Comparison of ENCODE assay signal across 10 cellular contexts in genomic region chr10:93461807-93462178, GRCh38. TPM values are rescaled to one million over a fixed set of nuclear protein-coding genes. Genes with fewer than 3 reads are reported as not detected.
DNase-seq lines count a peak whose midpoint lies in the region; ATAC-seq and TF ChIP-seq lines count a peak whose summit lies in the region.
"Had no signal": no experiment of that assay in that cellular context is flagged by ENCODE, and none has a peak within 500 bp of the region (broad histone marks: within the 10 kb centered on the region; RNA-seq: fewer than 3 reads in every experiment).

No MANE protein-coding gene starts in this region.

- H3K79me2 ChIP-seq in mesendoderm (ENCODE audit: control insufficient read depth, insufficient read depth, low read length), result no peaks in the 10 kb centered on the region

- no peak for ATAC-seq in GM19395 (IDR thresholded peaks at IDR 0.05; ENCODE audit: unreplicated experiment)

- no peak overlapping the region for H3K23ac ChIP-seq in mesendoderm (ENCODE audit: low read length)

- H4K20me1 ChIP-seq in BLaER1 treated with 17β-estradiol and CSF1 and Interleukin-3, amounts not matched to agents 10 nM and 100 nM, result no peaks in the 10 kb centered on the region

- DNase-seq in NCI-H1092 (lab: John Stamatoyannopoulos, UW) (peak; percentile 52), astrocyte of the spinal cord (ENCODE audit: low read depth, low spot score) (peak; percentile 72), mesendoderm (no peak)
- no peak for DNase-seq in activated T-helper 1 cell treated with anti-CD3 and anti-CD28 coated beads, Interleukin-12 subunit alpha, Interleukin-12 subunit beta, Interleukin-2, Interleukin-4 antibody, amounts not matched to agents 30 ng/mL and 10 ng/mL and 1 ng/mL, durations not matched to agents 14 hours and 24 hours and 36 hours (ENCODE audit: low spot score)
- DNase-seq in stimulated activated CD4-positive, alpha-beta T cell treated with anti-CD3 and anti-CD28 coated beads, Interleukin-4, amount 100 ng/mL, for 1 hour, result no peak
- DNase-seq: nephron progenitor cell had no signal

- no CpG with 5 or more reads among the region's 1 CpG for WGBS in mesodermal cell (ENCODE audit: insufficient coverage in 2 of 2), 2 experiments
- WGBS in mesendoderm (ENCODE audit: extremely low coverage, insufficient coverage, low lambda C conversion rate), result no CpG with 5 or more reads among the region's 1 CpG

- no peak overlapping the region for H3K27ac Mint-ChIP-seq in activated T-helper 1 cell treated with anti-CD3 and anti-CD28 coated beads, Interleukin-12 subunit alpha, Interleukin-12 subunit beta, Interleukin-2, Interleukin-4 antibody, amounts not matched to agents 30 ng/mL and 10 ng/mL and 1 ng/mL, durations not matched to agents 14 hours and 24 hours and 36 hours
- H3K27ac Mint-ChIP-seq: activated naive CD8-positive, alpha-beta T cell had no signal

- no peak for TF ChIP-seq CTCF in astrocyte of the spinal cord (IDR thresholded peaks at IDR 0.05; ENCODE audit: low read depth, low read length)

- no peaks in the 10 kb centered on the region for H3K27me3 ChIP-seq in BLaER1 treated with 17β-estradiol and CSF1 and Interleukin-3, amounts not matched to agents 10 nM and 100 nM
- no peaks in the 10 kb centered on the region for H3K27me3 ChIP-seq in mesendoderm (ENCODE audit: insufficient read depth, low read length, poor library complexity)

- H3K4me3 ChIP-seq in BLaER1 treated with 17β-estradiol and CSF1 and Interleukin-3, amounts not matched to agents 10 nM and 100 nM, result no peak overlapping the region
- no peak overlapping the region for H3K4me3 ChIP-seq in astrocyte of the spinal cord (ENCODE audit: low read depth, low read length)
- H3K4me3 ChIP-seq in mesodermal cell (ENCODE audit: extremely low read depth, insufficient read depth, low read length, poor library complexity, severe bottlenecking), result no peak overlapping the region
- H3K4me3 ChIP-seq in mesendoderm (ENCODE audit: low read length), result no peak overlapping the region

- H2BK5ac ChIP-seq in mesendoderm (ENCODE audit: low read length), result no peak overlapping the region

- peak overlapping the region; percentile 4 to 80 (median 67); a peak in 20 of 22 replicates for H3K4me2 ChIP-seq in BLaER1 treated with 17β-estradiol and CSF1 and Interleukin-3, amounts not matched to agents 10 nM and 100 nM
- no peak overlapping the region for H3K4me2 ChIP-seq in mesendoderm (ENCODE audit: low read length)

- no peaks in the 10 kb centered on the region for H3K9me3 ChIP-seq in BLaER1 treated with 17β-estradiol and CSF1 and Interleukin-3, amounts not matched to agents 10 nM and 100 nM (replicated peaks in 1 of 11)
- no peaks in the 10 kb centered on the region for H3K9me3 ChIP-seq in mesodermal cell (ENCODE audit: control insufficient read depth, low read length)

- no peak overlapping the region for H4K8ac ChIP-seq in mesendoderm (ENCODE audit: low read depth, low read length)

- no peak overlapping the region for H3K4me3 Mint-ChIP-seq in activated T-helper 1 cell treated with anti-CD3 and anti-CD28 coated beads, Interleukin-12 subunit alpha, Interleukin-12 subunit beta, Interleukin-2, Interleukin-4 antibody, amounts not matched to agents 30 ng/mL and 10 ng/mL and 1 ng/mL, durations not matched to agents 14 hours and 24 hours and 36 hours
- H3K4me3 Mint-ChIP-seq: activated naive CD8-positive, alpha-beta T cell; nephron progenitor cell had no signal

- no peaks in the 10 kb centered on the region for H3K79me1 ChIP-seq in mesendoderm (ENCODE audit: low read length)

- H2BK120ac ChIP-seq in mesendoderm (ENCODE audit: low read depth, low read length), result no peak overlapping the region

- peak overlapping the region in 9 of 11 experiments; percentile 9 to 67 (median 57); a peak in 16 of 22 replicates for H3K27ac ChIP-seq in BLaER1 treated with 17β-estradiol and CSF1 and Interleukin-3, amounts not matched to agents 10 nM and 100 nM
- H3K27ac ChIP-seq in mesodermal cell (ENCODE audit: low read depth, low read length, severe bottlenecking) (peak overlapping the region; percentile 39), mesendoderm (ENCODE audit: low read depth, low read length) (no peak overlapping the region)

- no peak overlapping the region for H3K18ac ChIP-seq in mesendoderm (ENCODE audit: low read length)

- intact Hi-C loops in activated T-helper 1 cell treated with anti-CD3 and anti-CD28 coated beads, Interleukin-12 subunit alpha, Interleukin-12 subunit beta, Interleukin-2, Interleukin-4 antibody, amounts not matched to agents 30 ng/mL and 10 ng/mL and 1 ng/mL, durations not matched to agents 14 hours and 24 hours and 36 hours (cut with micrococcal nuclease), result no loop called here

- H3K27me3 Mint-ChIP-seq in activated T-helper 1 cell treated with anti-CD3 and anti-CD28 coated beads, Interleukin-12 subunit alpha, Interleukin-12 subunit beta, Interleukin-2, Interleukin-4 antibody, amounts not matched to agents 30 ng/mL and 10 ng/mL and 1 ng/mL, durations not matched to agents 14 hours and 24 hours and 36 hours (ENCODE audit: insufficient read depth), result no peaks in the 10 kb centered on the region
- H3K27me3 Mint-ChIP-seq: activated naive CD8-positive, alpha-beta T cell had no signal

- H4K5ac ChIP-seq in mesendoderm (ENCODE audit: low read length), result no peak overlapping the region

- no peak overlapping the region for H3K4ac ChIP-seq in mesendoderm (ENCODE audit: low read depth, low read length)

- peaks cover 19 to 74% (median 45%) of the 10 kb centered on the region in 10 experiments for H3K4me1 ChIP-seq in BLaER1 treated with 17β-estradiol and CSF1 and Interleukin-3, amounts not matched to agents 10 nM and 100 nM
- peaks cover 57% of the 10 kb centered on the region for H3K4me1 ChIP-seq in mesodermal cell (ENCODE audit: control insufficient read depth, insufficient read depth, low read length, poor library complexity, severe bottlenecking)
- peaks cover 6% of the 10 kb centered on the region for H3K4me1 ChIP-seq in mesendoderm (ENCODE audit: control insufficient read depth, low read depth, low read length)

- H2AK5ac ChIP-seq in mesendoderm (ENCODE audit: low read length), result no peak overlapping the region

- H3K36me3 ChIP-seq in BLaER1 treated with 17β-estradiol and CSF1 and Interleukin-3, amounts not matched to agents 10 nM and 100 nM, result 0 out of 22 replicates have a peak, but pooled peaks cover 0 to 5% (median 0%) of the 10 kb centered on the region in 11 experiments
- H3K36me3 ChIP-seq in mesodermal cell (ENCODE audit: control insufficient read depth, insufficient read depth, low read length) (peaks cover 5% of the 10 kb centered on the region), mesendoderm (ENCODE audit: control insufficient read depth, insufficient read depth, low read length) (no peaks in the 10 kb centered on the region)

- no peak overlapping the region for H3K56ac ChIP-seq in mesendoderm (ENCODE audit: low read length)

- H3K36me3 Mint-ChIP-seq in activated T-helper 1 cell treated with anti-CD3 and anti-CD28 coated beads, Interleukin-12 subunit alpha, Interleukin-12 subunit beta, Interleukin-2, Interleukin-4 antibody, amounts not matched to agents 30 ng/mL and 10 ng/mL and 1 ng/mL, durations not matched to agents 14 hours and 24 hours and 36 hours (ENCODE audit: low read depth), result no peaks in the 10 kb centered on the region
- H3K36me3 Mint-ChIP-seq: activated naive CD8-positive, alpha-beta T cell had no signal

- H2BK15ac ChIP-seq in mesendoderm (replicated peaks; ENCODE audit: low read depth), result no peak overlapping the region

- H3K9ac ChIP-seq in BLaER1 treated with 17β-estradiol and CSF1 and Interleukin-3, amounts not matched to agents 10 nM and 100 nM, result peak overlapping the region in 1 of 11 experiments; percentile 2; a peak in 1 of 22 replicates
- no peak overlapping the region for H3K9ac ChIP-seq in mesendoderm (ENCODE audit: low read length)

- peaks cover 21% of the 10 kb centered on the region for H3K4me1 Mint-ChIP-seq in activated T-helper 1 cell treated with anti-CD3 and anti-CD28 coated beads, Interleukin-12 subunit alpha, Interleukin-12 subunit beta, Interleukin-2, Interleukin-4 antibody, amounts not matched to agents 30 ng/mL and 10 ng/mL and 1 ng/mL, durations not matched to agents 14 hours and 24 hours and 36 hours (ENCODE audit: low read depth)

- in situ Hi-C loops in astrocyte of the spinal cord (cut with HindIII; ENCODE audit: low sequenced_read_pairs), result no loop called here

- no peaks in the 10 kb centered on the region for H3K9me3 Mint-ChIP-seq in activated T-helper 1 cell treated with anti-CD3 and anti-CD28 coated beads, Interleukin-12 subunit alpha, Interleukin-12 subunit beta, Interleukin-2, Interleukin-4 antibody, amounts not matched to agents 30 ng/mL and 10 ng/mL and 1 ng/mL, durations not matched to agents 14 hours and 24 hours and 36 hours
- H3K9me3 Mint-ChIP-seq: nephron progenitor cell had no signal

RNA-seq across cellular contexts. Expression of gene MYOF, which starts 20.3 kb away (rescaled TPM):
- 49.1 TPM for polyA plus RNA-seq in mesodermal cell (2013, experiment 1 of 2)
- 44.0 TPM for polyA plus RNA-seq in mesodermal cell (2013, experiment 2 of 2)
- polyA plus RNA-seq in mesendoderm (2013, experiment 1 of 2), result 2.4 TPM
- polyA plus RNA-seq in mesendoderm (2013, experiment 2 of 2), result 2.5 TPM
- total RNA-seq in activated T-helper 1 cell treated with anti-CD3 and anti-CD28 coated beads, Interleukin-12 subunit alpha, Interleukin-12 subunit beta, Interleukin-2, Interleukin-4 antibody, amounts not matched to agents 30 ng/mL and 10 ng/mL and 1 ng/mL, durations not matched to agents 14 hours and 24 hours and 36 hours, result 13.4 and 13.7 TPM in 2 replicates

RNA-seq across cellular contexts. Expression of gene CEP55, which starts 34.6 kb away (rescaled TPM):
- 28.3 TPM for polyA plus RNA-seq in mesodermal cell (2013, experiment 1 of 2)
- polyA plus RNA-seq in mesodermal cell (2013, experiment 2 of 2), result 35.5 TPM
- 26.7 TPM for polyA plus RNA-seq in mesendoderm (2013, experiment 1 of 2)
- 27.1 TPM for polyA plus RNA-seq in mesendoderm (2013, experiment 2 of 2)
- total RNA-seq in activated T-helper 1 cell treated with anti-CD3 and anti-CD28 coated beads, Interleukin-12 subunit alpha, Interleukin-12 subunit beta, Interleukin-2, Interleukin-4 antibody, amounts not matched to agents 30 ng/mL and 10 ng/mL and 1 ng/mL, durations not matched to agents 14 hours and 24 hours and 36 hours, result 53.0 and 55.7 TPM in 2 replicates

Comparison
In these comparisons a context has a peak if more than half of its experiments do, and no peak if none do; other contexts are left out.
1. DNase-seq: peak in NCI-H1092 (single experiment) and astrocyte of the spinal cord (single experiment); none in mesendoderm (single experiment), activated T-helper 1 cell treated with anti-CD3 and anti-CD28 coated beads, Interleukin-12 subunit alpha, Interleukin-12 subunit beta, Interleukin-2, Interleukin-4 antibody, amounts not matched to agents 30 ng/mL and 10 ng/mL and 1 ng/mL, durations not matched to agents 14 hours and 24 hours and 36 hours (single experiment) and stimulated activated CD4-positive, alpha-beta T cell treated with anti-CD3 and anti-CD28 coated beads, Interleukin-4, amount 100 ng/mL, for 1 hour (single experiment).